Comparison of ENCODE assay signal across 8 cellular contexts in genomic region chr1:160416369-160416768, GRCh38. TPM values are rescaled to one million over a fixed set of nuclear protein-coding genes. Genes with fewer than 3 reads are reported as not detected.
DNase-seq lines count a peak whose midpoint lies in the region; ATAC-seq and TF ChIP-seq lines count a peak whose summit lies in the region.

No MANE protein-coding gene starts in this region.

- H3K27ac Mint-ChIP-seq in CD14-positive monocyte: no peak overlapping the region

- no peak overlapping the region for H3K4me3 Mint-ChIP-seq in CD14-positive monocyte

- H3K36me3 Mint-ChIP-seq in CD14-positive monocyte: no peaks in the 10 kb centered on the region

- peaks cover 0 to 3% (median 3%) of the 10 kb centered on the region in 3 donors for H3K27me3 Mint-ChIP-seq in CD14-positive monocyte (ENCODE audit: low read depth in 3 of 3)

- peak; percentile 51 for TF ChIP-seq CTCF in HFF-Myc (IDR thresholded peaks at IDR 0.05; ENCODE audit: low read depth, low read length, missing control alignments)
- TF ChIP-seq CTCF in CD14-positive monocyte (IDR thresholded peaks at IDR 0.05): no peak

- DNase-seq in DMS 273 treated with DMSO at 0.1 percent for 48 hours (lab: John Stamatoyannopoulos, UW) (peak; percentile 19), HFF-Myc (ENCODE audit: extremely low read depth, low read depth) (no peak), SW480 (ENCODE audit: low spot score) (peak; percentile 60), left colon (no peak), DMS79 treated with DMSO at 0.1 percent for 48 hours (lab: John Stamatoyannopoulos, UW) (no peak), CD14-positive monocyte (ENCODE audit: low spot score) (no peak)

- intact Hi-C loops in left colon (cut with DNase I, micrococcal nuclease): no loop called here
- intact Hi-C loops in CD14-positive monocyte (cut with micrococcal nuclease): no loop called here

- no peaks in the 10 kb centered on the region for H3K4me1 Mint-ChIP-seq in CD14-positive monocyte

- ATAC-seq in left colon: peak; percentile 83
- no peak for ATAC-seq in HG03196 (IDR thresholded peaks at IDR 0.05; ENCODE audit: unreplicated experiment)
- no peak for ATAC-seq in HG03432 (IDR thresholded peaks at IDR 0.05; ENCODE audit: unreplicated experiment)

- H3K4me3 ChIP-seq in HFF-Myc (replicated peaks; ENCODE audit: low read depth, low read length): no peak overlapping the region

- no peaks in the 10 kb centered on the region for H3K9me3 Mint-ChIP-seq in CD14-positive monocyte

RNA-seq across cellular contexts. Expression of gene VANGL2, which starts 16.0 kb away (rescaled TPM):
- total RNA-seq in left colon: 1 to 10 TPM; 5.8 to 6.3 TPM
- not detected for polyA plus RNA-seq in CD14-positive monocyte

RNA-seq across cellular contexts. Expression of gene NHLH1, which starts 49.5 kb away (rescaled TPM):
- under 1 TPM in 1 of 2 donors, not detected in 1; 0.20 TPM for total RNA-seq in left colon
- not detected for polyA plus RNA-seq in CD14-positive monocyte

Comparison
In these comparisons a context has a peak if more than half of its experiments do, and no peak if none do; other contexts are left out.
1. DNase-seq: peak in DMS 273 treated with DMSO at 0.1 percent for 48 hours (single experiment) and SW480 (single experiment); none in HFF-Myc (single experiment), left colon (0 of 2), DMS79 treated with DMSO at 0.1 percent for 48 hours (single experiment) and CD14-positive monocyte (single experiment).